ENCODE assay signal across 1 cellular context in genomic region chr12:53096761-53097160, GRCh38.
TF ChIP-seq lines count a peak whose summit lies in the region.

No MANE protein-coding gene starts in this region.

TF ChIP-seq in A549, 52 proteins besides CTCF, POLR2A, EP300 and RAD21 (continued from another document):
- TF ChIP-seq ZFP36 (IDR thresholded peaks at IDR 0.05; ENCODE audit: borderline replicate concordance, partially characterized antibody) (no peak), FOXS1 (CRISPR knock-in tag; IDR thresholded peaks at IDR 0.05) (no peak), HOXB5 (CRISPR knock-in tag; IDR thresholded peaks at IDR 0.05) (no peak), MAZ (IDR thresholded peaks at IDR 0.05; ENCODE audit: borderline replicate concordance, low read depth, low read length) (no peak), GATA3 (IDR thresholded peaks at IDR 0.05; ENCODE audit: borderline replicate concordance) (no peak), POLR2AphosphoS2 (conservative IDR thresholded peaks at IDR 0.05; ENCODE audit: low read length) (no peak), KDM5A (IDR thresholded peaks at IDR 0.05) (no peak), CEBPB (IDR thresholded peaks at IDR 0.05) (no peak)
